In the genomic region with DNA sequence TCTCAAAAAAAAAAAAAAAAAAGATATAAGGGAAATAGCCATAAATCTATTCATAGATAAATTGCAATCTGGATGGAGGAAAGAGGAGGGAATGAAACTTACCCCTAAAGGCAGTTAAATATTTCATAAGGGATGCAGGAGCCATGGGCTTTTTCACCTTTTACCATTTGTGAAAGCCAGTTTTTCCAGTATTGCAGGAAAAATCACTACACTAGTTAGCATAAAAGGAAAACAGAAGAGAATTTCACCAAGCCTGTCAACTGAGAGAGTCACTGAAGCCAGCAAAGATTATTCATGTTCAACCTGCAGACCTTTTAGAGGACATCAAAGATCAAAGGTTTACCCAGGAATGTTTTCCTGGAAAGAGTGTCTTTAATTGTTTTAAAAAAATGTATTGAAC, we compare ENCODE assay signal across 27 cellular contexts.
"Had no signal": no experiment of that assay in that cellular context is flagged by ENCODE, and none has a peak within 500 bp of the region (broad histone marks: within the 10 kb centered on the region; RNA-seq: fewer than 3 reads in every experiment).

No MANE protein-coding gene starts in this region.

- H3K4me1 ChIP-seq: heart right ventricle, left ventricle myocardium inferior, pancreas, psoas muscle, right atrium auricular region, right lobe of liver, upper lobe of right lung had no signal

- H3K27me3 ChIP-seq: heart right ventricle, pancreas, right atrium auricular region, right lobe of liver, tibial nerve, upper lobe of right lung had no signal

- H3K4me3 ChIP-seq: heart right ventricle, left ventricle myocardium inferior, lung, mucosa of descending colon, pancreas, psoas muscle, right atrium auricular region, right lobe of liver, smooth muscle cell, tibial nerve, upper lobe of right lung had no signal

- H3K4me1 Mint-ChIP-seq: immature natural killer cell; naive thymus-derived CD4-positive, alpha-beta T cell; stimulated activated memory B cell treated with anti-CD40 and anti-IgM and Interleukin-4, amounts not matched to agents 10 μg/mL and 1 μg/mL and 100 μg/mL, for 72 hours; stimulated activated naive CD8-positive, alpha-beta T cell treated with anti-CD3 and anti-CD28 coated beads, Interleukin-15, amount 100 ng/mL, for 72 hours had no signal

- H3K4me3 Mint-ChIP-seq: immature natural killer cell; naive thymus-derived CD4-positive, alpha-beta T cell; natural killer cell treated with Interleukin-12 subunit alpha and Interleukin-12 subunit beta and Interleukin-15 and Interleukin-18, amount 100 ng/mL, for 72 hours; stimulated activated memory B cell treated with anti-CD40 and anti-IgM and Interleukin-4, amounts not matched to agents 10 μg/mL and 1 μg/mL and 100 μg/mL, for 72 hours; stimulated activated naive CD8-positive, alpha-beta T cell treated with anti-CD3 and anti-CD28 coated beads, Interleukin-15, amount 100 ng/mL, for 72 hours had no signal

- H3K9me3 ChIP-seq: heart right ventricle, left ventricle myocardium inferior, mucosa of descending colon, pancreas, psoas muscle, right atrium auricular region, right lobe of liver, tibial nerve, upper lobe of right lung had no signal

- DNase-seq: heart right ventricle; immature natural killer cell; kidney; left colon; left ventricle myocardium inferior; mesendoderm; midbrain; mucosa of descending colon; naive thymus-derived CD4-positive, alpha-beta T cell; pancreas; posterior cingulate gyrus; psoas muscle; right lobe of liver; stimulated activated CD4-positive, alpha-beta T cell treated with anti-CD3 and anti-CD28 coated beads, Interleukin-1b, Interleukin-23, amount 100 ng/mL, for 48 hours; stimulated activated CD4-positive, alpha-beta T cell treated with anti-CD3 and anti-CD28 coated beads, Interleukin-2, amount 100 ng/mL, for 48 hours; stimulated activated CD4-positive, alpha-beta T cell treated with anti-CD3 and anti-CD28 coated beads, Interleukin-4, amount 100 ng/mL, for 4 hours; stimulated activated CD8-positive, alpha-beta memory T cell treated with anti-CD3 and anti-CD28 coated beads, Interleukin-4, amount 100 ng/mL, for 48 hours; stimulated activated naive CD4-positive, alpha-beta T cell treated with Interleukin-2 at 50 U/mL for 16 hours; stimulated activated naive CD8-positive, alpha-beta T cell treated with anti-CD3 and anti-CD28 coated beads, Interleukin-15, amount 100 ng/mL, for 72 hours; substantia nigra; upper lobe of right lung had no signal

- H3K4me2 ChIP-seq: smooth muscle cell had no signal

- H3K36me3 ChIP-seq: heart right ventricle, left ventricle myocardium inferior, pancreas, right atrium auricular region, right lobe of liver, tibial nerve, upper lobe of right lung had no signal

- H3K27ac Mint-ChIP-seq: immature natural killer cell; naive thymus-derived CD4-positive, alpha-beta T cell; natural killer cell treated with Interleukin-12 subunit alpha and Interleukin-12 subunit beta and Interleukin-15 and Interleukin-18, amount 100 ng/mL, for 72 hours; stimulated activated memory B cell treated with anti-CD40 and anti-IgM and Interleukin-4, amounts not matched to agents 10 μg/mL and 1 μg/mL and 100 μg/mL, for 72 hours; stimulated activated naive CD8-positive, alpha-beta T cell treated with anti-CD3 and anti-CD28 coated beads, Interleukin-15, amount 100 ng/mL, for 72 hours had no signal

- H3K36me3 Mint-ChIP-seq: immature natural killer cell; naive thymus-derived CD4-positive, alpha-beta T cell; natural killer cell treated with Interleukin-12 subunit alpha and Interleukin-12 subunit beta and Interleukin-15 and Interleukin-18, amount 100 ng/mL, for 72 hours; stimulated activated memory B cell treated with anti-CD40 and anti-IgM and Interleukin-4, amounts not matched to agents 10 μg/mL and 1 μg/mL and 100 μg/mL, for 72 hours had no signal

- ATAC-seq: heart right ventricle; left colon; mucosa of descending colon; naive thymus-derived CD4-positive, alpha-beta T cell; natural killer cell treated with Interleukin-12 subunit alpha and Interleukin-12 subunit beta and Interleukin-15 and Interleukin-18, amount 100 ng/mL, for 72 hours; psoas muscle; right lobe of liver; stimulated activated naive CD8-positive, alpha-beta T cell treated with anti-CD3 and anti-CD28 coated beads, Interleukin-15, amount 100 ng/mL, for 72 hours; upper lobe of right lung had no signal

- H3K9me3 Mint-ChIP-seq: stimulated activated memory B cell treated with anti-CD40 and anti-IgM and Interleukin-4, amounts not matched to agents 10 μg/mL and 1 μg/mL and 100 μg/mL, for 72 hours had no signal

- H3K27ac ChIP-seq: heart right ventricle, left ventricle myocardium inferior, pancreas, psoas muscle, right atrium auricular region, right lobe of liver, tibial nerve, upper lobe of right lung had no signal

- H3K27me3 Mint-ChIP-seq: naive thymus-derived CD4-positive, alpha-beta T cell; natural killer cell treated with Interleukin-12 subunit alpha and Interleukin-12 subunit beta and Interleukin-15 and Interleukin-18, amount 100 ng/mL, for 72 hours; stimulated activated memory B cell treated with anti-CD40 and anti-IgM and Interleukin-4, amounts not matched to agents 10 μg/mL and 1 μg/mL and 100 μg/mL, for 72 hours; stimulated activated naive CD8-positive, alpha-beta T cell treated with anti-CD3 and anti-CD28 coated beads, Interleukin-15, amount 100 ng/mL, for 72 hours had no signal
